ENCODE assay signal across 17 cellular contexts in the genomic region with DNA sequence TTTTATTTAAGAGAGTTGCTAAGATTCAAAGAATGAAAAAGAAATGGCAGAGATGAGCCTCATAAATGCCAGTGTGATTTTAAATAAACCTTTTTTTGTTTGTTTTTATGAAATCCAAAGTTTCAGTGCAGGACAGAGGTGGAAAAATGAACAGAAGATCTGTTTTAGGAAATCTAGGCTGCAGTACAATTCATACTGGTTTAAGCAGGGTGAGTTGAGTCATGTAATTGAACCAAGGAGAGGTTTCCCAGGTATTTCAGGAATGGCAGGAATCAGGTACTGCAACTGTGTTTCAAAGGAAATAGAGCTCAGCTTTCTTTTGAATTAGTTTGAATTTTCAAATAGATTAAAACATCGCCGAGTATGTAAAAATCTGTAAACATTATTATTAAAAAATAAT. TPM values are rescaled to one million over a fixed set of nuclear protein-coding genes. Genes with fewer than 3 reads are reported as not detected.
A peak's percentile ranks its signal among the peaks of the same experiment; 100 is the strongest.
DNase-seq lines count a peak whose midpoint lies in the region; TF ChIP-seq lines count a peak whose summit lies in the region.
"Had no signal": no experiment of that assay in that cellular context is flagged by ENCODE, and none has a peak within 500 bp of the region (broad histone marks: within the 10 kb centered on the region; RNA-seq: fewer than 3 reads in every experiment).

No MANE protein-coding gene starts in this region.

- H2BK120ac ChIP-seq in mesendoderm (ENCODE audit: low read depth, low read length), result no peak overlapping the region

- H3K56ac ChIP-seq in mesendoderm (ENCODE audit: low read length), result no peak overlapping the region

- no peak overlapping the region for H3K9ac ChIP-seq in mesendoderm (ENCODE audit: low read length)

- H3K4me1 ChIP-seq in mesendoderm (ENCODE audit: control insufficient read depth, low read depth, low read length), result no peaks in the 10 kb centered on the region
- H3K4me1 ChIP-seq in testis, result no peaks in the 10 kb centered on the region
- H3K4me1 ChIP-seq: Peyer's patch had no signal

- H3K79me2 ChIP-seq in mesendoderm (ENCODE audit: control insufficient read depth, insufficient read depth, low read length), result no peaks in the 10 kb centered on the region

- no CpG with 5 or more reads among the region's 2 CpGs for WGBS in mesendoderm (ENCODE audit: extremely low coverage, insufficient coverage, low lambda C conversion rate)
- WGBS in testis, 2 donors, result 94 to 95% methylated on average over 2 of the region's 2 CpGs

- no peak overlapping the region for H3K4ac ChIP-seq in mesendoderm (ENCODE audit: low read depth, low read length)

- no peak overlapping the region for H4K8ac ChIP-seq in mesendoderm (ENCODE audit: low read depth, low read length)

- no peak overlapping the region for H2AK5ac ChIP-seq in mesendoderm (ENCODE audit: low read length)

- H3K36me3 ChIP-seq in mesendoderm (ENCODE audit: control insufficient read depth, insufficient read depth, low read length) (no peaks in the 10 kb centered on the region), testis (ENCODE audit: low read depth, missing control alignments) (no peaks in the 10 kb centered on the region)
- H3K36me3 ChIP-seq: gastrocnemius medialis, Peyer's patch had no signal

- no peaks in the 10 kb centered on the region for H3K27me3 ChIP-seq in mesendoderm (ENCODE audit: insufficient read depth, low read length, poor library complexity)
- H3K27me3 ChIP-seq in testis, result no peaks in the 10 kb centered on the region
- H3K27me3 ChIP-seq: gastrocnemius medialis, Peyer's patch had no signal

- no peak overlapping the region for H3K23ac ChIP-seq in mesendoderm (ENCODE audit: low read length)

- peak; percentile 30 for DNase-seq in ELF-1 (ENCODE audit: low read depth, low spot score)
- DNase-seq in M059J (ENCODE audit: low read depth), result peak; percentile 68
- DNase-seq in epithelial cell of esophagus (ENCODE audit: low read depth), result peak; percentile 84
- peak; percentile 91 for DNase-seq in mesendoderm
- no peak for DNase-seq in GM20000 (ENCODE audit: low spot score)
- no peak for DNase-seq in COLO829 (ENCODE audit: low spot score)
- DNase-seq in testis, result no peak
- DNase-seq in head of caudate nucleus, result no peak
- DNase-seq: activated CD4-positive, CD25-positive, alpha-beta regulatory T cell; activated CD8-positive, alpha-beta memory T cell treated with anti-CD3 and anti-CD28 coated beads for 24 hours; COR-L47; gastrocnemius medialis; islet precursor cell; KG1; NCI-H1105; occipital lobe; Peyer's patch had no signal

- intact Hi-C loops in testis (cut with DNase I; ENCODE audit: low total_unique reads), result no loop called here
- intact Hi-C loops in head of caudate nucleus (cut with DNase I), result loop anchor here (5.0 to 10.0 kb wide), 3 partner anchors 93 to 435 kb away; a partner anchor contains a TSS

- TF ChIP-seq POLR2A in testis (IDR thresholded peaks at IDR 0.05), result no peak

- H2BK5ac ChIP-seq in mesendoderm (ENCODE audit: low read length), result no peak overlapping the region

- H3K4me3 ChIP-seq in epithelial cell of esophagus (ENCODE audit: low read length), result no peak overlapping the region
- H3K4me3 ChIP-seq in mesendoderm (ENCODE audit: low read length), result no peak overlapping the region
- no peak overlapping the region for H3K4me3 ChIP-seq in testis
- H3K4me3 ChIP-seq: gastrocnemius medialis, Peyer's patch had no signal

- no peak overlapping the region for H2BK15ac ChIP-seq in mesendoderm (replicated peaks; ENCODE audit: low read depth)

- no peak overlapping the region for H3K18ac ChIP-seq in mesendoderm (ENCODE audit: low read length)

- peak; percentile 27 for TF ChIP-seq CTCF in epithelial cell of esophagus (IDR thresholded peaks at IDR 0.05; ENCODE audit: insufficient read depth, low read depth, low read length, missing control alignments)
- TF ChIP-seq CTCF in GM20000 (IDR thresholded peaks at IDR 0.05; ENCODE audit: extremely low read depth, missing control alignments), result no peak
- TF ChIP-seq CTCF in testis (IDR thresholded peaks at IDR 0.05), result no peak

- H3K79me1 ChIP-seq in mesendoderm (ENCODE audit: low read length), result no peaks in the 10 kb centered on the region

- H3K4me2 ChIP-seq in mesendoderm (ENCODE audit: low read length), result no peak overlapping the region

- no peaks in the 10 kb centered on the region for H3K9me3 ChIP-seq in testis
- H3K9me3 ChIP-seq: gastrocnemius medialis, Peyer's patch had no signal

- H3K27ac ChIP-seq in mesendoderm (ENCODE audit: low read depth, low read length) (no peak overlapping the region), testis (no peak overlapping the region)
- H3K27ac ChIP-seq: gastrocnemius medialis, Peyer's patch had no signal

- no peak overlapping the region for H4K5ac ChIP-seq in mesendoderm (ENCODE audit: low read length)

RNA-seq across cellular contexts. Expression of a gene that starts 3.0 kb away (rescaled TPM):
- 0.02 TPM in 1 of 2 replicates, not detected in the other for total RNA-seq in M059J (2014; rRNA removed; shearing (Covaris generic))
- 0.13 TPM for polyA plus RNA-seq in mesendoderm (2013, experiment 1 of 2)
- 0.15 TPM for polyA plus RNA-seq in mesendoderm (2013, experiment 2 of 2)
- 10 to 100 TPM; 10.3 to 16.9 TPM for total RNA-seq in testis
- polyA plus RNA-seq in testis (ENCODE audit: insufficient read depth, low read depth, low replicate concordance), result 3.7 TPM

Comparison
In these comparisons a context has a peak if more than half of its experiments do, and no peak if none do; other contexts are left out.
1. DNase-seq: peak in ELF-1 (single experiment), M059J (single experiment), epithelial cell of esophagus (single experiment) and mesendoderm (single experiment); none in GM20000 (single experiment), COLO829 (single experiment), testis (single experiment) and head of caudate nucleus (0 of 42).
2. RNA of a gene that starts 3.0 kb away (total RNA-seq): 10.3 to 16.9 TPM in testis; 0.02 TPM in M059J; every median in the first group is over 10 times any median in the second.